In genomic region chr17:50208611-50209061, GRCh38 we compare ENCODE assay signal across 11 cellular contexts. TPM values are rescaled to one million over a fixed set of nuclear protein-coding genes. Genes with fewer than 3 reads are reported as not detected.
DNase-seq lines count a peak whose midpoint lies in the region; TF ChIP-seq lines count a peak whose summit lies in the region.
"Had no signal": no experiment of that assay in that cellular context is flagged by ENCODE, and none has a peak within 500 bp of the region (broad histone marks: within the 10 kb centered on the region; RNA-seq: fewer than 3 reads in every experiment).

No MANE protein-coding gene starts in this region.

- no peak overlapping the region for H3K9ac ChIP-seq in skeletal muscle tissue (ENCODE audit: low read depth in 1 of 3, low read length in 3 of 3)

- no peaks in the 10 kb centered on the region for H3K27me3 Mint-ChIP-seq in Caco-2 (ENCODE audit: insufficient read depth, unreplicated experiment)

- BruUV-seq in Caco-2 (replicated peaks; lab: Mats Ljungman, UMichigan) = no TSS peak

- POLR2A ChIA-PET in Caco-2 (lab: Charles Lee) = no interaction called here

- CTCF ChIA-PET in Caco-2 (lab: Charles Lee) = interaction anchor here (0.6 kb wide), 2 partner anchors 63 to 90 kb away, joined by 3 to 4 read pairs; no protein-coding TSS in a partner anchor

- peaks cover 65% of the 10 kb centered on the region for H3K4me1 Mint-ChIP-seq in Caco-2 (ENCODE audit: low read depth, unreplicated experiment)

- H3K27ac ChIP-seq in Peyer's patch = peak overlapping the region in 2 of 4 donors; percentile 81 to 90
- peak overlapping the region; percentile 92 for H3K27ac ChIP-seq in skeletal muscle tissue (ENCODE audit: low read depth, low read length)
- H3K27ac ChIP-seq in adrenal gland = peak overlapping the region in 2 of 5 donors; percentile 63 to 95
- H3K27ac ChIP-seq: foreskin keratinocyte had no signal

- H3K9me3 ChIP-seq in Caco-2 = no peaks in the 10 kb centered on the region
- H3K9me3 ChIP-seq in Peyer's patch = no peaks in the 10 kb centered on the region
- no peaks in the 10 kb centered on the region for H3K9me3 ChIP-seq in skeletal muscle tissue (ENCODE audit: control insufficient read depth in 3 of 3, low read length in 3 of 3)
- no peaks in the 10 kb centered on the region for H3K9me3 ChIP-seq in adrenal gland (replicated peaks in 1 of 3)

- H3K4me3 Mint-ChIP-seq in Caco-2 (ENCODE audit: unreplicated experiment) = peak overlapping the region; percentile 2
- H3K4me3 Mint-ChIP-seq: activated T-helper 17 cell treated with anti-CD3 and anti-CD28 coated beads, Interleukin-2, amount 50 U/mL, for 72 hours had no signal

- peaks cover 66% of the 10 kb centered on the region for H3K4me1 ChIP-seq in Caco-2
- H3K4me1 ChIP-seq in Peyer's patch = peaks cover 0 to 35% (median 0%) of the 10 kb centered on the region in 4 donors
- peaks cover 25 to 39% (median 36%) of the 10 kb centered on the region in 3 donors for H3K4me1 ChIP-seq in skeletal muscle tissue (ENCODE audit: control insufficient read depth in 3 of 3, insufficient read depth in 3 of 3, low read length in 3 of 3)
- peaks cover 0 to 9% of the 10 kb centered on the region in 2 donors for H3K4me1 ChIP-seq in adrenal gland (replicated peaks in 1 of 2)

- 80 to 86% (median 80%) methylated on average over 3 of the region's 3 CpGs for WGBS in adrenal gland, 4 donors

- H3K9me3 Mint-ChIP-seq in Caco-2 (ENCODE audit: unreplicated experiment) = no peaks in the 10 kb centered on the region
- H3K9me3 Mint-ChIP-seq: activated T-helper 17 cell treated with anti-CD3 and anti-CD28 coated beads, Interleukin-2, amount 50 U/mL, for 72 hours; CD4-positive, CD25-positive, alpha-beta regulatory T cell had no signal

- DNase-seq in Caco-2 (peak in 1 of 2 experiments; percentile 74), Peyer's patch (peak in 2 of 3 donors; percentile 17 to 23), fibroblast of pulmonary artery (ENCODE audit: low read depth) (peak; percentile 11), adrenal gland (no peak), NCI-H1417 (lab: John Stamatoyannopoulos, UW) (no peak), T-helper 2 cell (no peak)
- DNase-seq in stimulated activated CD4-positive, alpha-beta T cell treated with anti-CD3 and anti-CD28 coated beads, Interleukin-2, amount 100 ng/mL, for 24 hours = no peak
- DNase-seq: CD4-positive, CD25-positive, alpha-beta regulatory T cell; foreskin keratinocyte had no signal

- intact Hi-C loops in Caco-2 (cut with micrococcal nuclease; ENCODE audit: unreplicated experiment) (no loop called here), adrenal gland (cut with DNase I) (no loop called here)

- H3K4me3 ChIP-seq in Caco-2 (ENCODE audit: low read depth, low read length) (no peak overlapping the region), Peyer's patch (no peak overlapping the region), fibroblast of pulmonary artery (replicated peaks; ENCODE audit: low read depth, low read length) (no peak overlapping the region), skeletal muscle tissue (ENCODE audit: low read length in 3 of 3) (no peak overlapping the region), adrenal gland (no peak overlapping the region)

- TF ChIP-seq POLR2A in Peyer's patch (IDR thresholded peaks at IDR 0.05) (no peak), adrenal gland (IDR thresholded peaks at IDR 0.05) (no peak)

- H3K36me3 ChIP-seq in Caco-2 (ENCODE audit: control insufficient read depth, insufficient read depth, low read length) = no peaks in the 10 kb centered on the region
- no peaks in the 10 kb centered on the region for H3K36me3 ChIP-seq in Peyer's patch
- no peaks in the 10 kb centered on the region for H3K36me3 ChIP-seq in skeletal muscle tissue (ENCODE audit: control insufficient read depth in 3 of 3, insufficient read depth in 3 of 3, low read length in 3 of 3)
- no peaks in the 10 kb centered on the region for H3K36me3 ChIP-seq in adrenal gland (replicated peaks in 1 of 2)

- no peaks in the 10 kb centered on the region for H3K36me3 Mint-ChIP-seq in Caco-2 (ENCODE audit: insufficient read depth, unreplicated experiment)
- H3K36me3 Mint-ChIP-seq: CD4-positive, CD25-positive, alpha-beta regulatory T cell had no signal

- TF ChIP-seq CTCF in Caco-2 (IDR thresholded peaks at IDR 0.05; ENCODE audit: insufficient read depth in 1 of 2, low read depth in 1 of 2, low read length in 1 of 2, severe bottlenecking in 1 of 2, unreplicated experiment in 1 of 2) (no peak), Peyer's patch (IDR thresholded peaks at IDR 0.05) (no peak), fibroblast of pulmonary artery (IDR thresholded peaks at IDR 0.05; ENCODE audit: low read length, missing control alignments) (no peak), adrenal gland (IDR thresholded peaks at IDR 0.05) (no peak)

- H3K27ac Mint-ChIP-seq in Caco-2 (ENCODE audit: unreplicated experiment) = peak overlapping the region; percentile 40
- H3K27ac Mint-ChIP-seq: activated T-helper 17 cell treated with anti-CD3 and anti-CD28 coated beads, Interleukin-2, amount 50 U/mL, for 72 hours; CD4-positive, CD25-positive, alpha-beta regulatory T cell had no signal

- H3K27me3 ChIP-seq in Caco-2 (replicated peaks; ENCODE audit: control insufficient read depth, insufficient read depth, low read length) = no peaks in the 10 kb centered on the region
- no peaks in the 10 kb centered on the region for H3K27me3 ChIP-seq in Peyer's patch
- H3K27me3 ChIP-seq in skeletal muscle tissue (ENCODE audit: control insufficient read depth in 3 of 3, insufficient read depth in 3 of 3, low read length in 3 of 3) = peaks cover 14 to 53% (median 44%) of the 10 kb centered on the region in 3 donors
- peaks cover 7% of the 10 kb centered on the region for H3K27me3 ChIP-seq in adrenal gland

RNA-seq across cellular contexts. Expression of gene COL1A1, which starts 7.2 kb away (rescaled TPM):
- 23.4 and 27.3 TPM in 2 replicates for total RNA-seq in Caco-2 (2022)
- 100 to 1,000 TPM in 1 of 4 donors, 10 to 100 TPM in 3; 11.3 to 287 (median 31.9) TPM for total RNA-seq in Peyer's patch
- total RNA-seq in skeletal muscle tissue = 3,450 TPM
- total RNA-seq in adrenal gland = 100 to 1,000 TPM in 4 of 8 donors, 10 to 100 TPM in 4; 50.2 to 263 (median 105) TPM
- polyA plus RNA-seq in adrenal gland = 100 to 1,000 TPM in 1 of 3 donors, 10 to 100 TPM in 2; 39.6 to 101 (median 40.1) TPM
- polyA plus RNA-seq: CD4-positive, CD25-positive, alpha-beta regulatory T cell had no signal

RNA-seq across cellular contexts. Expression of gene SGCA, which starts 42.8 kb away (rescaled TPM):
- total RNA-seq in Caco-2 (2022) (not detected in 2 replicates), Peyer's patch (1 to 10 TPM in 3 of 4 donors, not detected in 1; 2.9 to 3.5 (median 3.5) TPM), skeletal muscle tissue (158 TPM), adrenal gland (1 to 10 TPM in 3 of 8 donors, under 1 TPM in 2, not detected in 3; 0.28 to 3.0 (median 1.2) TPM)
- polyA plus RNA-seq in adrenal gland = 1 to 10 TPM in 2 of 3 donors, not detected in 1; 5.2 to 5.5 TPM
- total RNA-seq: activated T-helper 17 cell treated with anti-CD3 and anti-CD28 coated beads, Interleukin-2, amount 50 U/mL, for 72 hours; CD4-positive, CD25-positive, alpha-beta regulatory T cell; foreskin keratinocyte had no signal
- polyA plus RNA-seq: CD4-positive, CD25-positive, alpha-beta regulatory T cell; foreskin keratinocyte had no signal

RNA-seq across cellular contexts. Expression of gene PPP1R9B, which starts 58.2 kb away (rescaled TPM):
- total RNA-seq in Caco-2 (2022) (74.8 and 76.2 TPM in 2 replicates), Peyer's patch (10 to 100 TPM; 18.0 to 40.4 (median 32.9) TPM), skeletal muscle tissue (19.3 TPM), adrenal gland (10 to 100 TPM; 43.9 to 87.0 (median 62.0) TPM)
- polyA plus RNA-seq in adrenal gland = 100 to 1,000 TPM in 1 of 3 donors, 10 to 100 TPM in 2; 21.8 to 128 (median 27.2) TPM

Comparison
In these comparisons a context has a peak if more than half of its experiments do, and no peak if none do; other contexts are left out.
1. DNase-seq: peak in Peyer's patch (2 of 3) and fibroblast of pulmonary artery (single experiment); none in adrenal gland (0 of 7), stimulated activated CD4-positive, alpha-beta T cell treated with anti-CD3 and anti-CD28 coated beads, Interleukin-2, amount 100 ng/mL, for 24 hours (0 of 2), NCI-H1417 (0 of 3) and T-helper 2 cell (0 of 5).
2. RNA of gene COL1A1, which starts 7.2 kb away (total RNA-seq): 3,450 TPM in skeletal muscle tissue (single experiment); 50.2 to 263 TPM in adrenal gland, 11.3 to 287 TPM in Peyer's patch and 23.4 to 27.3 TPM in Caco-2; every median in the first group is over 10 times any median in the second.
3. RNA of gene SGCA, which starts 42.8 kb away (total RNA-seq): 158 TPM in skeletal muscle tissue (single experiment); 2.9 to 3.5 TPM in Peyer's patch, 0.28 to 3.0 TPM in adrenal gland and not detected in Caco-2; every median in the first group is over 10 times any median in the second.